19 cellular contexts compared by ENCODE assay signal in genomic region chr1:30905403-30905802, GRCh38. TPM values are rescaled to one million over a fixed set of nuclear protein-coding genes. Genes with fewer than 3 reads are reported as not detected.
DNase-seq lines count a peak whose midpoint lies in the region; ATAC-seq and TF ChIP-seq lines count a peak whose summit lies in the region.
"Had no signal": no experiment of that assay in that cellular context is flagged by ENCODE, and none has a peak within 500 bp of the region (broad histone marks: within the 10 kb centered on the region; RNA-seq: fewer than 3 reads in every experiment).

No MANE protein-coding gene starts in this region.

- no peaks in the 10 kb centered on the region for H3K27me3 ChIP-seq in neural cell (ENCODE audit: insufficient read depth, low read depth, low read length)
- H3K27me3 ChIP-seq in uterus = no peaks in the 10 kb centered on the region
- H3K27me3 ChIP-seq in left lung = peaks cover 0 to 41% of the 10 kb centered on the region in 2 donors

- H2AFZ ChIP-seq in neural cell (ENCODE audit: low read depth, low read length) = no peak overlapping the region
- H2AFZ ChIP-seq: GM23248 had no signal

- H3K4me3 Mint-ChIP-seq in natural killer cell = peak overlapping the region; percentile 37
- no peak overlapping the region for H3K4me3 Mint-ChIP-seq in natural killer cell treated with Interleukin-12 subunit alpha and Interleukin-12 subunit beta and Interleukin-15 and Interleukin-18, amount 100 ng/mL, for 72 hours
- H3K4me3 Mint-ChIP-seq in brain = peak overlapping the region; percentile 92 to 99 (median 95)

- TF ChIP-seq EP300 in neural cell (conservative IDR thresholded peaks at IDR 0.05; ENCODE audit: poor library complexity, severe bottlenecking) = no peak

- no peaks in the 10 kb centered on the region for H3K9me2 ChIP-seq in neural cell (ENCODE audit: insufficient read depth, low read length)

- H3K27ac Mint-ChIP-seq in natural killer cell (no peak overlapping the region), brain (peak overlapping the region in 4 of 5 experiments; percentile 35 to 98 (median 82))
- H3K27ac Mint-ChIP-seq in natural killer cell treated with Interleukin-12 subunit alpha and Interleukin-12 subunit beta and Interleukin-15 and Interleukin-18, amount 100 ng/mL, for 72 hours = peak overlapping the region in 1 of 2 donors; percentile 26

- no peak for ATAC-seq in natural killer cell
- ATAC-seq in natural killer cell treated with Interleukin-12 subunit alpha and Interleukin-12 subunit beta and Interleukin-15 and Interleukin-18, amount 100 ng/mL, for 72 hours = no peak
- no peak for ATAC-seq in left lung
- ATAC-seq in HG03469 (IDR thresholded peaks at IDR 0.05; ENCODE audit: unreplicated experiment) = no peak
- ATAC-seq: PC-3 had no signal

- H3K27me3 Mint-ChIP-seq in natural killer cell (ENCODE audit: low read depth in 2 of 2) = peaks cover 45 to 46% of the 10 kb centered on the region in 2 donors
- peaks cover 37 to 38% of the 10 kb centered on the region in 2 donors for H3K27me3 Mint-ChIP-seq in natural killer cell treated with Interleukin-12 subunit alpha and Interleukin-12 subunit beta and Interleukin-15 and Interleukin-18, amount 100 ng/mL, for 72 hours
- peaks cover 23% of the 10 kb centered on the region for H3K27me3 Mint-ChIP-seq in brain

- DNase-seq in natural killer cell (no peak), uterus (no peak), DMS114 treated with DMSO at 0.1 percent for 48 hours (lab: John Stamatoyannopoulos, UW; ENCODE audit: unreplicated experiment) (no peak), left lung (no peak)
- no peak for DNase-seq in natural killer cell treated with Interleukin-12 subunit alpha and Interleukin-12 subunit beta and Interleukin-15 and Interleukin-18, amount 100 ng/mL, for 72 hours (ENCODE audit: low spot score)
- DNase-seq: DND-41; GDM1; GM23248; Karpas-422; MM.1S; NCI-H1105; NCI-H1694 treated with DMSO at 0.1 percent for 48 hours; NCI-H69; NK-92 treated with Interleukin-12 subunit alpha and Interleukin-12 subunit beta, amount 100 ng/mL, for 24 hours; PC-3 had no signal

- peak overlapping the region; percentile 92 for H3K4me2 ChIP-seq in neural cell (ENCODE audit: low read length)

- H3K9me3 ChIP-seq in neural cell (ENCODE audit: low read length) = no peaks in the 10 kb centered on the region
- no peaks in the 10 kb centered on the region for H3K9me3 ChIP-seq in uterus
- no peaks in the 10 kb centered on the region for H3K9me3 ChIP-seq in left lung

- no peak for TF ChIP-seq RAD21 in neural cell (conservative IDR thresholded peaks at IDR 0.05)

- H3K9ac ChIP-seq in neural cell (ENCODE audit: low read length) = no peak overlapping the region
- H3K9ac ChIP-seq: GM23248 had no signal

- peaks cover 7% of the 10 kb centered on the region for H3F3A ChIP-seq in neural cell (ENCODE audit: insufficient read depth, low read length, poor library complexity, severe bottlenecking)

- no peaks in the 10 kb centered on the region for H3K9me3 Mint-ChIP-seq in natural killer cell
- H3K9me3 Mint-ChIP-seq in natural killer cell treated with Interleukin-12 subunit alpha and Interleukin-12 subunit beta and Interleukin-15 and Interleukin-18, amount 100 ng/mL, for 72 hours = no peaks in the 10 kb centered on the region
- H3K9me3 Mint-ChIP-seq in brain = peaks cover 0 to 4% (median 0%) of the 10 kb centered on the region in 5 experiments

- H3K27ac ChIP-seq in neural cell (ENCODE audit: low read length) (no peak overlapping the region), uterus (peak overlapping the region; percentile 9 to 11), left lung (no peak overlapping the region)
- H3K27ac ChIP-seq: C4-2B, GM23248 had no signal

- no peak for TF ChIP-seq CTCF in natural killer cell (IDR thresholded peaks at IDR 0.05)
- no peak for TF ChIP-seq CTCF in brain (conservative IDR thresholded peaks at IDR 0.05)
- no peak for TF ChIP-seq CTCF in neural cell (IDR thresholded peaks at IDR 0.05; ENCODE audit: poor library complexity, severe bottlenecking)
- no peak for TF ChIP-seq CTCF in uterus (IDR thresholded peaks at IDR 0.05)
- no peak for TF ChIP-seq CTCF in left lung (IDR thresholded peaks at IDR 0.05)

- H3K4me1 ChIP-seq in uterus (peaks cover 0 to 17% of the 10 kb centered on the region in 2 donors), left lung (peaks cover 13 to 53% of the 10 kb centered on the region in 2 donors)

- TF ChIP-seq POLR2A in uterus (IDR thresholded peaks at IDR 0.05) = no peak

- no peaks in the 10 kb centered on the region for H3K36me3 Mint-ChIP-seq in natural killer cell
- H3K36me3 Mint-ChIP-seq in natural killer cell treated with Interleukin-12 subunit alpha and Interleukin-12 subunit beta and Interleukin-15 and Interleukin-18, amount 100 ng/mL, for 72 hours = no peaks in the 10 kb centered on the region
- H3K36me3 Mint-ChIP-seq in brain = no peaks in the 10 kb centered on the region

- H3K4me1 Mint-ChIP-seq in natural killer cell = peaks cover 11 to 17% of the 10 kb centered on the region in 2 donors
- peaks cover 10 to 11% of the 10 kb centered on the region in 2 donors for H3K4me1 Mint-ChIP-seq in natural killer cell treated with Interleukin-12 subunit alpha and Interleukin-12 subunit beta and Interleukin-15 and Interleukin-18, amount 100 ng/mL, for 72 hours (ENCODE audit: low read depth in 2 of 2)
- peaks cover 80% of the 10 kb centered on the region for H3K4me1 Mint-ChIP-seq in brain

- peaks cover 29% of the 10 kb centered on the region for H4K20me1 ChIP-seq in neural cell (ENCODE audit: insufficient read depth)

- H3K36me3 ChIP-seq in neural cell (ENCODE audit: insufficient read depth, low read length) (no peaks in the 10 kb centered on the region), uterus (no peaks in the 10 kb centered on the region), left lung (no peaks in the 10 kb centered on the region)

- peak overlapping the region; percentile 98 for H3K4me3 ChIP-seq in neural cell (ENCODE audit: low read length)
- no peak overlapping the region for H3K4me3 ChIP-seq in uterus
- no peak overlapping the region for H3K4me3 ChIP-seq in left lung
- H3K4me3 ChIP-seq: GM23248 had no signal

- intact Hi-C loops in natural killer cell (cut with micrococcal nuclease) (no loop called here), uterus (cut with DNase I; ENCODE audit: low total_unique reads) (no loop called here), left lung (cut with DNase I) (no loop called here)

- peaks cover 75% of the 10 kb centered on the region for H3K79me2 ChIP-seq in neural cell (replicated peaks; ENCODE audit: insufficient read depth, low read length)

TF ChIP-seq in neural cell, 6 proteins besides CTCF, POLR2A, EP300 and RAD21:
- TF ChIP-seq TAF1 (IDR thresholded peaks at IDR 0.05; ENCODE audit: low read depth) (no peak), REST (IDR thresholded peaks at IDR 0.05; ENCODE audit: borderline replicate concordance) (no peak), EZH2 (IDR thresholded peaks at IDR 0.05; ENCODE audit: borderline replicate concordance, insufficient read depth, low read length, poor library complexity, severe bottlenecking) (no peak), POLR2AphosphoS5 (IDR thresholded peaks at IDR 0.05) (no peak), MXI1 (conservative IDR thresholded peaks at IDR 0.05; ENCODE audit: poor library complexity, severe bottlenecking) (no peak), SMC3 (conservative IDR thresholded peaks at IDR 0.05; ENCODE audit: poor library complexity) (no peak)
TF ChIP-seq in neural cell: peak in this region for 0.

RNA-seq across cellular contexts. Expression of gene SDC3, which starts 3.2 kb away (rescaled TPM):
- total RNA-seq in natural killer cell (under 1 TPM in 2 of 3 donors, not detected in 1; 0.33 to 0.63 TPM), uterus (10 to 100 TPM; 12.4 to 38.3 (median 30.5) TPM), left lung (10 to 100 TPM; 48.2 to 65.2 TPM)
- total RNA-seq in natural killer cell treated with Interleukin-12 subunit alpha and Interleukin-12 subunit beta and Interleukin-15 and Interleukin-18, amount 100 ng/mL, for 72 hours = under 1 TPM in 1 of 2 donors, not detected in 1; 0.11 TPM
- polyA plus RNA-seq in brain (ENCODE audit: insufficient read depth, low read depth, low replicate concordance) (117 TPM), neural cell (55.2 and 79.5 TPM in 2 replicates)
- 142 and 179 TPM in 2 replicates for polyA minus RNA-seq in neural cell

Comparison
In these comparisons a context has a peak if more than half of its experiments do, and no peak if none do; other contexts are left out.
1. H3K27ac Mint-ChIP-seq: peak in brain (4 of 5); none in natural killer cell (0 of 2).
2. H3K27ac ChIP-seq: peak in uterus (2 of 2); none in neural cell (single experiment) and left lung (0 of 2).
3. RNA of gene SDC3, which starts 3.2 kb away (total RNA-seq): 48.2 to 65.2 TPM in left lung and 12.4 to 38.3 TPM in uterus; 0.33 to 0.63 TPM in natural killer cell and 0.11 TPM in natural killer cell treated with Interleukin-12 subunit alpha and Interleukin-12 subunit beta and Interleukin-15 and Interleukin-18, amount 100 ng/mL, for 72 hours; every median in the first group is over 4 times any median in the second.